ENCODE assay signal across 21 cellular contexts in genomic region chr10:133349160-133349568, GRCh38. TPM values are rescaled to one million over a fixed set of nuclear protein-coding genes. Genes with fewer than 3 reads are reported as not detected.
"Had no signal": no experiment of that assay in that cellular context is flagged by ENCODE, and none has a peak within 500 bp of the region (broad histone marks: within the 10 kb centered on the region; RNA-seq: fewer than 3 reads in every experiment).

No MANE protein-coding gene starts in this region.

- DNase-seq: activated CD4-positive, alpha-beta memory T cell treated with anti-CD3 and anti-CD28 coated beads for 36 hours; activated CD4-positive, alpha-beta T cell treated with anti-CD3 and anti-CD28 coated beads for 36 hours; activated CD8-positive, alpha-beta memory T cell treated with anti-CD3 and anti-CD28 coated beads, Interleukin-2, amount 50 U/mL, for 4 hours; activated naive CD4-positive, alpha-beta T cell; dermis blood vessel endothelial cell; effector memory CD8-positive, alpha-beta T cell; foreskin melanocyte; kidney glomerular epithelial cell; T-helper 17 cell had no signal

- ATAC-seq: activated CD4-positive, alpha-beta T cell treated with anti-CD3 and anti-CD28 coated beads for 36 hours; effector memory CD8-positive, alpha-beta T cell; sciatic nerve; T-helper 17 cell had no signal

- H3K36me3 Mint-ChIP-seq: activated CD4-positive, alpha-beta memory T cell treated with anti-CD3 and anti-CD28 coated beads for 36 hours had no signal

- H3K4me1 Mint-ChIP-seq: nephron had no signal

- H3K27ac Mint-ChIP-seq: activated CD4-positive, alpha-beta memory T cell treated with anti-CD3 and anti-CD28 coated beads for 36 hours; activated CD4-positive, alpha-beta T cell treated with anti-CD3 and anti-CD28 coated beads for 36 hours; effector memory CD8-positive, alpha-beta T cell; nephron; stimulated activated naive CD8-positive, alpha-beta T cell treated with anti-CD3 and anti-CD28 coated beads, Interleukin-15, Interleukin-2, amounts not matched to agents 100 ng/mL and 50 ng/mL, for 24 hours; T-helper 17 cell had no signal

- H3K9me3 ChIP-seq: upper lobe of left lung had no signal

- H3K4me3 Mint-ChIP-seq: activated CD4-positive, alpha-beta memory T cell treated with anti-CD3 and anti-CD28 coated beads for 36 hours; activated CD4-positive, alpha-beta T cell treated with anti-CD3 and anti-CD28 coated beads for 36 hours; effector memory CD8-positive, alpha-beta T cell; nephron; stimulated activated naive CD8-positive, alpha-beta T cell treated with anti-CD3 and anti-CD28 coated beads, Interleukin-15, Interleukin-2, amounts not matched to agents 100 ng/mL and 50 ng/mL, for 24 hours; T-helper 17 cell had no signal

- H3K27ac ChIP-seq: epithelial cell of prostate, upper lobe of left lung had no signal

- FAIRE-seq: astrocyte had no signal

- H3K36me3 ChIP-seq: upper lobe of left lung had no signal

- H3K9me3 Mint-ChIP-seq: activated CD4-positive, alpha-beta memory T cell treated with anti-CD3 and anti-CD28 coated beads for 36 hours; effector memory CD8-positive, alpha-beta T cell; nephron; stimulated activated naive CD8-positive, alpha-beta T cell treated with anti-CD3 and anti-CD28 coated beads, Interleukin-15, Interleukin-2, amounts not matched to agents 100 ng/mL and 50 ng/mL, for 24 hours had no signal

- H3K4me3 ChIP-seq: upper lobe of left lung had no signal

- H3K4me1 ChIP-seq: upper lobe of left lung had no signal

RNA-seq across cellular contexts. Expression of gene PRAP1, which starts 2.0 kb away (rescaled TPM):
- total RNA-seq: activated CD4-positive, alpha-beta memory T cell treated with anti-CD3 and anti-CD28 coated beads for 36 hours; activated CD4-positive, alpha-beta T cell treated with anti-CD3 and anti-CD28 coated beads for 36 hours; astrocyte; chondrocyte; dermis blood vessel endothelial cell; fibroblast of lung; lower leg skin; osteocyte; pulmonary artery endothelial cell; T-helper 17 cell; temporal lobe; upper lobe of left lung had no signal
- polyA plus RNA-seq: fibroblast of lung had no signal

RNA-seq across cellular contexts. Expression of gene CALY, which starts 12.5 kb away (rescaled TPM):
- total RNA-seq: activated CD4-positive, alpha-beta memory T cell treated with anti-CD3 and anti-CD28 coated beads for 36 hours; activated CD4-positive, alpha-beta T cell treated with anti-CD3 and anti-CD28 coated beads for 36 hours; dermis blood vessel endothelial cell; fibroblast of lung; lower leg skin; pulmonary artery endothelial cell had no signal
- polyA plus RNA-seq: fibroblast of lung had no signal
